ENCODE assay signal across 19 cellular contexts in the genomic region with DNA sequence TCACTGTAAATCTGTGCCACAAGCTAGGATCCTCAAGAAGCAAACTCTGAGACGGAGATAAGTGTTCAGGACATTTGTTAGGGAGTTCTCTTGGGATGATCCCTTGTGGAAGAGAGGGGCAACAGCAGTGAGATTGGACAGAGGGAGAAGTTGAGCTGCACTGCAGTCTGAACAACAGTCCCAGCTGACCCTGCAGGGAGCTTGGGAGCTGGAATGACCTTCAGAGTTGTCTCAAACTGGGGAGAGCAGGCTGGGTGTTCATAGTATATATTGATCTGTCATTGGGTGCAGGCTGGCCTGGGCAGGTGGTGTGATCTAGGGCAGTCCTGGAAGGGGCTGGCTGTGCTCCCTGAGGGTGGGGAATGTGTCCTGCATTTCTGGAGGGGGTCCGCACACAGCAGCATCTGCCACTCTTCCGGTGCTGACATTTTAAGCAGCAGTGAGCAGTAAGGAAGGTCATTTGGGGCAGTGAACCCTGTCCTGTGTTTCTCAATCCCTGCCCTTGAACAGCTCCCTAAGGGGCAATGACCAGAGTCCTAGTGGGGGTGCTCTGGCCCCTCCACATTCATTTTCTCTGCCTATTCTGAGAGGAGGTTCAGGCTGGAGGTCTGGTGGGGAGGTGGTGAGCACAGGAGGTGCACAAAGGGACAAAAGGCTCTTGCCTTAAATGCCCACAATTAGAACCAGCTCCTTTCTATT.
DNase-seq lines count a peak whose midpoint lies in the region; ATAC-seq, FAIRE-seq and TF ChIP-seq lines count a peak whose summit lies in the region.
"Had no signal": no experiment of that assay in that cellular context is flagged by ENCODE, and none has a peak within 500 bp of the region (broad histone marks: within the 10 kb centered on the region; RNA-seq: fewer than 3 reads in every experiment).

No MANE protein-coding gene starts in this region.

- POLR2A ChIA-PET in H1 (lab: Charles Lee; ENCODE audit: partially characterized antibody): interaction anchor here (0.7 to 3.2 kb wide), 11 partner anchors 8 to 243 kb away, joined by 3 to 20 read pairs (median 3); a partner anchor contains a TSS

- ATAC-seq in memory B cell (ENCODE audit: low read depth): no peak
- ATAC-seq in HG03097 (IDR thresholded peaks at IDR 0.05; ENCODE audit: low FRiP score, unreplicated experiment): no peak
- ATAC-seq: CD8-positive, alpha-beta T cell; Panc1 had no signal

- no peak overlapping the region for H2BK120ac ChIP-seq in H1 (replicated peaks; ENCODE audit: low read depth, low read length)

- no peak overlapping the region for H4K8ac ChIP-seq in H1 (ENCODE audit: extremely low read depth, insufficient read depth, low read length)

- peak overlapping the region; percentile 36; the same call in 1 of the 2 replicates for H2BK5ac ChIP-seq in H1 (ENCODE audit: low read depth, low read length)

- H3K4me3 ChIP-seq in H1 (ENCODE audit: extremely low read depth in 1 of 4, insufficient read depth in 2 of 4, low read depth in 3 of 4, low read length in 4 of 4) (no peak overlapping the region), colonic mucosa (no peak overlapping the region)
- H3K4me3 ChIP-seq: BLaER1 treated with 17β-estradiol and CSF1 and Interleukin-3, amounts not matched to agents 10 nM and 100 nM; SJCRH30 had no signal

- peaks cover 2% of the 10 kb centered on the region for H3K4me1 Mint-ChIP-seq in memory B cell

- no peaks in the 10 kb centered on the region for H3K36me3 Mint-ChIP-seq in memory B cell
- H3K36me3 Mint-ChIP-seq: CD8-positive, alpha-beta T cell had no signal

- no peak overlapping the region for H3K56ac ChIP-seq in H1 (replicated peaks; ENCODE audit: insufficient read length, low read depth, low read length)

- H2BK20ac ChIP-seq in H1 (ENCODE audit: low read length): peak overlapping the region; percentile 17; the same call in 1 of the 2 replicates

- peaks cover 5 to 9% (median 7%) of the 10 kb centered on the region in 4 experiments; a peak in 5 of 7 replicates for H3K4me1 ChIP-seq in H1 (replicated peaks in 1 of 4; ENCODE audit: control insufficient read depth in 3 of 4, insufficient read depth in 4 of 4, low read length in 3 of 4)
- H3K4me1 ChIP-seq in colonic mucosa: peaks cover 3% of the 10 kb centered on the region
- H3K4me1 ChIP-seq: SJCRH30 had no signal

- H3K23me2 ChIP-seq in H1 (ENCODE audit: low read depth, low read length): no peaks in the 10 kb centered on the region

- intact Hi-C loops in colonic mucosa (cut with DNase I): loop anchor here (2.0 kb wide), 1 partner anchor 89 kb away; no protein-coding TSS in a partner anchor

- H3K4me2 ChIP-seq in H1 (ENCODE audit: insufficient read depth in 1 of 2, low read depth in 2 of 2, low read length in 2 of 2): no peak overlapping the region
- H3K4me2 ChIP-seq: BLaER1 treated with 17β-estradiol and CSF1 and Interleukin-3, amounts not matched to agents 10 nM and 100 nM had no signal

- 80% methylated on average over 3 of the region's 3 CpGs; no CpG with 5 or more reads in 1 of the 2 experiments for WGBS in H1 (ENCODE audit: extremely low coverage in 1 of 2, insufficient coverage in 1 of 2, insufficient read length in 1 of 2, insufficient replicate concordance in 2 of 2, low coverage in 1 of 2, low lambda C conversion rate in 2 of 2, missing lambda C conversion rate in 1 of 2), 2 experiments

- no peak overlapping the region for H3K14ac ChIP-seq in H1 (ENCODE audit: insufficient read length)

- no peak overlapping the region for H3K4ac ChIP-seq in H1 (replicated peaks; ENCODE audit: insufficient read length, low read depth, low read length)

- H3K27ac ChIP-seq in H1 (ENCODE audit: low read depth, low read length) (no peak overlapping the region), colonic mucosa (no peak overlapping the region)
- H3K27ac ChIP-seq: BLaER1 treated with 17β-estradiol and CSF1 and Interleukin-3, amounts not matched to agents 10 nM and 100 nM; SJCRH30 had no signal

- TF ChIP-seq EP300 in H1 (IDR thresholded peaks at IDR 0.05; ENCODE audit: borderline replicate concordance in 1 of 2, low read depth in 2 of 2, low read length in 2 of 2): no peak

- peak in 1 of 2 experiments; percentile 18; a peak in 1 of 4 replicates for TF ChIP-seq RAD21 in H1 (IDR thresholded peaks at IDR 0.05 in 1 of 2, conservative IDR thresholded peaks at IDR 0.05 in 1 of 2; ENCODE audit: low read depth in 2 of 2, low read length in 2 of 2)

- peak overlapping the region; percentile 16 for H3K27ac Mint-ChIP-seq in memory B cell
- H3K27ac Mint-ChIP-seq: CD8-positive, alpha-beta T cell had no signal

- no peak for TF ChIP-seq CTCF in GM10266 (IDR thresholded peaks at IDR 0.05; ENCODE audit: control insufficient read depth, insufficient read depth, low read depth, missing control alignments)
- TF ChIP-seq CTCF in H1 (IDR thresholded peaks at IDR 0.05; ENCODE audit: control extremely low read depth in 1 of 3, insufficient read depth in 1 of 3, low read depth in 1 of 3, low read length in 3 of 3): no peak
- TF ChIP-seq CTCF in colonic mucosa (IDR thresholded peaks at IDR 0.05): no peak

- H2AK5ac ChIP-seq in H1 (ENCODE audit: low read depth, low read length): no peak overlapping the region

- H2AFZ ChIP-seq in H1 (ENCODE audit: low read length): no peak overlapping the region

- H3K9me3 ChIP-seq in H1 (ENCODE audit: insufficient read depth in 2 of 2, low read depth in 1 of 2, low read length in 1 of 2): no peaks in the 10 kb centered on the region
- H3K9me3 ChIP-seq in colonic mucosa: no peaks in the 10 kb centered on the region
- H3K9me3 ChIP-seq: BLaER1 treated with 17β-estradiol and CSF1 and Interleukin-3, amounts not matched to agents 10 nM and 100 nM; SJCRH30 had no signal

- no peaks in the 10 kb centered on the region for H4K20me1 ChIP-seq in H1 (replicated peaks in 1 of 2; ENCODE audit: control insufficient read depth in 1 of 2, insufficient read depth in 2 of 2, low read length in 2 of 2)
- H4K20me1 ChIP-seq: BLaER1 treated with 17β-estradiol and CSF1 and Interleukin-3, amounts not matched to agents 10 nM and 100 nM had no signal

- H3K18ac ChIP-seq in H1 (ENCODE audit: extremely low read depth, low read length): peak overlapping the region; percentile 26; the same call in 1 of the 2 replicates

- no peak overlapping the region for H4K5ac ChIP-seq in H1 (ENCODE audit: insufficient read length, low read depth, low read length)

- H3K27me3 Mint-ChIP-seq in memory B cell: peaks cover 7% of the 10 kb centered on the region

- H3K36me3 ChIP-seq in H1 (ENCODE audit: control insufficient read depth in 2 of 4, insufficient read depth in 4 of 4, low read length in 3 of 4) (no peaks in the 10 kb centered on the region), colonic mucosa (no peaks in the 10 kb centered on the region)
- H3K36me3 ChIP-seq: BLaER1 treated with 17β-estradiol and CSF1 and Interleukin-3, amounts not matched to agents 10 nM and 100 nM; SJCRH30 had no signal

- no peaks in the 10 kb centered on the region for H3K9me3 Mint-ChIP-seq in memory B cell
- H3K9me3 Mint-ChIP-seq: CD8-positive, alpha-beta T cell had no signal

- CTCF ChIA-PET in H1 (lab: Charles Lee; ENCODE audit: partially characterized antibody): interaction anchor here (0.6 to 13.9 kb wide), 43 partner anchors 10 to 782 kb away, joined by 3 to 547 read pairs (median 5); a partner anchor contains a TSS

- peak; percentile 1 for DNase-seq in GM10266 (ENCODE audit: extremely low spot score)
- no peak for DNase-seq in H1 (ENCODE audit: low read depth in 1 of 2, low spot score in 2 of 2)
- no peak for DNase-seq in memory B cell (ENCODE audit: low spot score in 2 of 2)
- peak; percentile 32 for DNase-seq in retina
- no peak for DNase-seq in colonic mucosa
- DNase-seq in GM12891 (ENCODE audit: insufficient read length, low spot score): no peak
- DNase-seq: CD8-positive, alpha-beta T cell; EL; NCI-H1105; NCI-H1694; NCI-H2081 treated with DMSO at 0.1 percent for 48 hours; SJCRH30 had no signal

- H3K79me1 ChIP-seq in H1 (ENCODE audit: low read depth, low read length): no peaks in the 10 kb centered on the region

- TF ChIP-seq POLR2A in H1 (IDR thresholded peaks at IDR 0.05; ENCODE audit: control extremely low read depth in 1 of 2, low read depth in 2 of 2, low read length in 2 of 2) (no peak), GM12891 (IDR thresholded peaks at IDR 0.05; ENCODE audit: low read depth, low read length) (no peak)

- H3K27me3 ChIP-seq in H1 (replicated peaks in 1 of 4; ENCODE audit: control insufficient read depth in 3 of 4, extremely low read depth in 1 of 4, insufficient read depth in 3 of 4, low read length in 3 of 4) (no peaks in the 10 kb centered on the region), colonic mucosa (no peaks in the 10 kb centered on the region)
- H3K27me3 ChIP-seq: BLaER1 treated with 17β-estradiol and CSF1 and Interleukin-3, amounts not matched to agents 10 nM and 100 nM had no signal

- H3K9ac ChIP-seq in H1 (replicated peaks in 1 of 4; ENCODE audit: extremely low read depth in 1 of 4, low read depth in 3 of 4, low read length in 3 of 4) (no peak overlapping the region), colonic mucosa (ENCODE audit: low read depth in 2 of 2, low read length in 2 of 2) (no peak overlapping the region)

- H4K91ac ChIP-seq in H1 (replicated peaks; ENCODE audit: insufficient read length, low read length): peak overlapping the region; percentile 22

- no peaks in the 10 kb centered on the region for H3K79me2 ChIP-seq in H1 (ENCODE audit: control insufficient read depth in 1 of 2, insufficient read depth in 2 of 2, low read length in 2 of 2)

- no peak overlapping the region; the same call in 1 of the 2 replicates for H2BK15ac ChIP-seq in H1 (ENCODE audit: low read length)

- H3K23ac ChIP-seq in H1 (ENCODE audit: insufficient read length): no peak overlapping the region

- peak overlapping the region; percentile 50; the same call in 1 of the 2 replicates for H2BK12ac ChIP-seq in H1 (ENCODE audit: low read depth, low read length)

- no peak for FAIRE-seq in H1 (lab: Jason Lieb, UNC)
- FAIRE-seq in GM12891 (lab: Jason Lieb, UNC): no peak
- FAIRE-seq: A204.1, GM12892, GM18507, H54 had no signal

- H3K4me3 Mint-ChIP-seq in memory B cell: no peak overlapping the region
- H3K4me3 Mint-ChIP-seq: CD8-positive, alpha-beta T cell had no signal

TF ChIP-seq in H1, 55 proteins besides CTCF, POLR2A, EP300 and RAD21 (continues in another document):
- TF ChIP-seq NANOG (IDR thresholded peaks at IDR 0.05; ENCODE audit: insufficient read depth, low read depth, low read length, poor library complexity, severe bottlenecking) (no peak), KDM1A (IDR thresholded peaks at IDR 0.05; ENCODE audit: borderline replicate concordance, low read length) (no peak), TBP (IDR thresholded peaks at IDR 0.05; ENCODE audit: low read depth, low read length) (no peak)

TF ChIP-seq in GM12891, 5 proteins besides CTCF, POLR2A, EP300 and RAD21:
- no peak for TF ChIP-seq TAF1 (IDR thresholded peaks at IDR 0.05; ENCODE audit: low read depth, low read length)
- TF ChIP-seq POU2F2 (IDR thresholded peaks at IDR 0.05; ENCODE audit: low read depth, low read length): no peak
- TF ChIP-seq SPI1 (IDR thresholded peaks at IDR 0.05; ENCODE audit: low read depth, low read length): no peak
- no peak for TF ChIP-seq PAX5 (IDR thresholded peaks at IDR 0.05; ENCODE audit: insufficient read depth, low read length, severe bottlenecking)
- TF ChIP-seq POLR2AphosphoS5 (IDR thresholded peaks at IDR 0.05; ENCODE audit: low read depth, low read length): no peak

Comparison
In these comparisons a context has a peak if more than half of its experiments do, and no peak if none do; other contexts are left out.
1. DNase-seq: peak in GM10266 (single experiment) and retina (single experiment); none in H1 (0 of 2), memory B cell (0 of 2), colonic mucosa (single experiment) and GM12891 (single experiment).